26 cellular contexts compared by ENCODE assay signal in the genomic region with DNA sequence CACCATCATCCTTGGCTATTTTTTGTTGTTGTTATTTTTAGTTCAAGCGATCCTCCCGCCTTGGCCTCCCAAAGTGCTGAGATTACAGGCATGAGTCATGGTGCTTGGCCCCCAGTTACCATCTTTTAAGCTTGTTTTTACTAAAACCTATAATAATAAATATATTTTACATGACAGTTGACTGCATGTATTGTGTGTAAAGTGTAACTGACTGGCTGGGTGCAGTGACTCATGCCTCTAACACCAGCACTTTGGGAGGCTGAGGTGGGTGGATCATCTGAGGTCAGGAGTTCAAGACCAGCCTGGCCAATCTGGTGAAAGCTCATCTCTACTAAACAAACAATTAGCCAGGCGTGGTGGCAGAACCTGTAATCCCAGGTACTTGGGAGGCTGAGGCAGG.
A peak's percentile ranks its signal among the peaks of the same experiment; 100 is the strongest.
DNase-seq lines count a peak whose midpoint lies in the region; ATAC-seq, FAIRE-seq and TF ChIP-seq lines count a peak whose summit lies in the region.
"Had no signal": no experiment of that assay in that cellular context is flagged by ENCODE, and none has a peak within 500 bp of the region (broad histone marks: within the 10 kb centered on the region; RNA-seq: fewer than 3 reads in every experiment).

No MANE protein-coding gene starts in this region.

- H3K9ac ChIP-seq in astrocyte (ENCODE audit: low read length) = no peak overlapping the region

- H3K9me3 Mint-ChIP-seq in Calu3 (ENCODE audit: low read depth, unreplicated experiment) (no peaks in the 10 kb centered on the region), astrocyte (ENCODE audit: unreplicated experiment) (no peaks in the 10 kb centered on the region)
- no peaks in the 10 kb centered on the region for H3K9me3 Mint-ChIP-seq in activated naive CD8-positive, alpha-beta T cell treated with anti-CD3 and anti-CD28 coated beads, Interleukin-2, amount 50 U/mL, for 24 hours
- H3K9me3 Mint-ChIP-seq: activated CD4-positive, alpha-beta T cell treated with anti-CD3 and anti-CD28 coated beads, Interleukin-2, amount 10 ng/mL, durations not matched to agents 24 days and 14 days; stimulated activated naive CD8-positive, alpha-beta T cell treated with anti-CD3 and anti-CD28 coated beads, Interleukin-15, amount 100 ng/mL, for 72 hours had no signal

- no peaks in the 10 kb centered on the region for H3K4me1 Mint-ChIP-seq in Calu3 (ENCODE audit: low read depth, unreplicated experiment)
- H3K4me1 Mint-ChIP-seq in astrocyte (ENCODE audit: low read depth, unreplicated experiment) = no peaks in the 10 kb centered on the region
- H3K4me1 Mint-ChIP-seq in activated naive CD8-positive, alpha-beta T cell treated with anti-CD3 and anti-CD28 coated beads, Interleukin-2, amount 50 U/mL, for 24 hours = no peaks in the 10 kb centered on the region
- H3K4me1 Mint-ChIP-seq: activated CD4-positive, alpha-beta T cell treated with anti-CD3 and anti-CD28 coated beads, Interleukin-2, amount 10 ng/mL, durations not matched to agents 24 days and 14 days; stimulated activated naive CD8-positive, alpha-beta T cell treated with anti-CD3 and anti-CD28 coated beads, Interleukin-15, amount 100 ng/mL, for 72 hours had no signal

- H3K36me3 Mint-ChIP-seq in Calu3 (ENCODE audit: insufficient read depth, unreplicated experiment) = no peaks in the 10 kb centered on the region
- H3K36me3 Mint-ChIP-seq in astrocyte (ENCODE audit: low read depth, unreplicated experiment) = peaks cover 2% of the 10 kb centered on the region
- H3K36me3 Mint-ChIP-seq in activated naive CD8-positive, alpha-beta T cell treated with anti-CD3 and anti-CD28 coated beads, Interleukin-2, amount 50 U/mL, for 24 hours (ENCODE audit: low read depth) = no peaks in the 10 kb centered on the region

- no peaks in the 10 kb centered on the region for H3K36me3 ChIP-seq in astrocyte (ENCODE audit: insufficient read depth, low read length)
- H3K36me3 ChIP-seq: gastrocnemius medialis, Peyer's patch, upper lobe of right lung had no signal

- H3K79me2 ChIP-seq in astrocyte (ENCODE audit: insufficient read depth, low read length) = no peaks in the 10 kb centered on the region

- FAIRE-seq in astrocyte (lab: Jason Lieb, UNC) = no peak
- FAIRE-seq: GM18507, HTR-8/SVneo had no signal

- no peaks in the 10 kb centered on the region for H4K20me1 ChIP-seq in astrocyte (ENCODE audit: insufficient read depth, low read length)

- CTCF ChIA-PET in Calu3 (lab: Charles Lee) = interaction anchor here (0.7 kb wide), 1 partner anchor 17 kb away, joined by 3 read pairs; no protein-coding TSS in a partner anchor

- no peak overlapping the region for H3K4me3 ChIP-seq in astrocyte (ENCODE audit: insufficient read depth, low read depth, low read length)
- H3K4me3 ChIP-seq: gastrocnemius medialis, Peyer's patch, upper lobe of right lung had no signal

- ATAC-seq in HG02970 (IDR thresholded peaks at IDR 0.05; ENCODE audit: low FRiP score, unreplicated experiment) (no peak), HG03135 (IDR thresholded peaks at IDR 0.05; ENCODE audit: unreplicated experiment) (no peak)
- ATAC-seq in activated naive CD8-positive, alpha-beta T cell treated with anti-CD3 and anti-CD28 coated beads, Interleukin-2, amount 50 U/mL, for 24 hours = no peak
- ATAC-seq: effector memory CD8-positive, alpha-beta T cell; gastrocnemius medialis; left ventricle myocardium superior; right cardiac atrium; stimulated activated naive CD8-positive, alpha-beta T cell treated with anti-CD3 and anti-CD28 coated beads, Interleukin-15, amount 100 ng/mL, for 72 hours; upper lobe of right lung had no signal

- DNase-seq in Calu3 = peak; percentile 13
- peak; percentile 70 for DNase-seq in HT1080 (ENCODE audit: low read depth)
- DNase-seq in astrocyte (ENCODE audit: low read depth) = peak; percentile 76
- DNase-seq in fibroblast of the conjunctiva (ENCODE audit: low read depth) = peak; percentile 14
- no peak for DNase-seq in activated naive CD8-positive, alpha-beta T cell treated with anti-CD3 and anti-CD28 coated beads, Interleukin-2, amount 50 U/mL, for 24 hours
- DNase-seq in mesenteric fat pad (ENCODE audit: low spot score) = no peak
- DNase-seq: ACHN; activated CD4-positive, alpha-beta T cell treated with anti-CD3 and anti-CD28 coated beads, Interleukin-2, amount 10 ng/mL, durations not matched to agents 24 days and 14 days; activated CD8-positive, alpha-beta memory T cell treated with anti-CD3 and anti-CD28 coated beads, Interleukin-2, amount 50 U/mL, for 48 hours; activated gamma-delta T cell; amniotic stem cell; DMS153; effector memory CD8-positive, alpha-beta T cell; gastrocnemius medialis; left ventricle myocardium superior; NCI-H1436; NCI-H2227 treated with DMSO at 0.1 percent for 48 hours; nucleus accumbens; Peyer's patch; right cardiac atrium; stimulated activated naive CD8-positive, alpha-beta T cell treated with anti-CD3 and anti-CD28 coated beads, Interleukin-15, amount 100 ng/mL, for 72 hours; upper lobe of right lung had no signal

- no peak overlapping the region for H2AFZ ChIP-seq in astrocyte (ENCODE audit: low read depth, low read length)

- H3K27me3 Mint-ChIP-seq in Calu3 (ENCODE audit: unreplicated experiment) (peaks cover 77% of the 10 kb centered on the region), astrocyte (ENCODE audit: low read depth, unreplicated experiment) (peaks cover 32% of the 10 kb centered on the region)
- H3K27me3 Mint-ChIP-seq in activated naive CD8-positive, alpha-beta T cell treated with anti-CD3 and anti-CD28 coated beads, Interleukin-2, amount 50 U/mL, for 24 hours = peaks cover 8% of the 10 kb centered on the region

- H3K27me3 ChIP-seq in astrocyte (ENCODE audit: insufficient read depth, low read length) = no peaks in the 10 kb centered on the region
- H3K27me3 ChIP-seq: gastrocnemius medialis, Peyer's patch, upper lobe of right lung had no signal

- no peak overlapping the region for H3K4me3 Mint-ChIP-seq in Calu3 (ENCODE audit: low read depth, unreplicated experiment)
- H3K4me3 Mint-ChIP-seq in astrocyte (ENCODE audit: unreplicated experiment) = no peak overlapping the region
- H3K4me3 Mint-ChIP-seq in activated naive CD8-positive, alpha-beta T cell treated with anti-CD3 and anti-CD28 coated beads, Interleukin-2, amount 50 U/mL, for 24 hours = no peak overlapping the region
- H3K4me3 Mint-ChIP-seq: activated CD4-positive, alpha-beta T cell treated with anti-CD3 and anti-CD28 coated beads, Interleukin-2, amount 10 ng/mL, durations not matched to agents 24 days and 14 days; effector memory CD8-positive, alpha-beta T cell; stimulated activated naive CD8-positive, alpha-beta T cell treated with anti-CD3 and anti-CD28 coated beads, Interleukin-15, amount 100 ng/mL, for 72 hours had no signal

- H3K9me3 ChIP-seq in astrocyte (ENCODE audit: insufficient read depth, low read depth, low read length) = no peaks in the 10 kb centered on the region
- H3K9me3 ChIP-seq: gastrocnemius medialis, Peyer's patch, upper lobe of right lung had no signal

- BruUV-seq in Calu3 (replicated peaks; lab: Mats Ljungman, UMichigan) = no TSS peak

- peaks cover 24% of the 10 kb centered on the region for H3K4me1 ChIP-seq in astrocyte (ENCODE audit: insufficient read depth, low read length)
- H3K4me1 ChIP-seq: gastrocnemius medialis, Peyer's patch, upper lobe of right lung had no signal

- no peak overlapping the region for H3K27ac ChIP-seq in astrocyte (ENCODE audit: low read depth, low read length)
- H3K27ac ChIP-seq: gastrocnemius medialis, Peyer's patch, upper lobe of right lung had no signal

- H3K27ac Mint-ChIP-seq in Calu3 (ENCODE audit: unreplicated experiment) = no peak overlapping the region
- H3K27ac Mint-ChIP-seq in astrocyte (ENCODE audit: unreplicated experiment) = no peak overlapping the region
- H3K27ac Mint-ChIP-seq in activated naive CD8-positive, alpha-beta T cell treated with anti-CD3 and anti-CD28 coated beads, Interleukin-2, amount 50 U/mL, for 24 hours = no peak overlapping the region
- H3K27ac Mint-ChIP-seq: activated CD4-positive, alpha-beta T cell treated with anti-CD3 and anti-CD28 coated beads, Interleukin-2, amount 10 ng/mL, durations not matched to agents 24 days and 14 days; effector memory CD8-positive, alpha-beta T cell; stimulated activated naive CD8-positive, alpha-beta T cell treated with anti-CD3 and anti-CD28 coated beads, Interleukin-15, amount 100 ng/mL, for 72 hours had no signal

- H3K4me2 ChIP-seq in astrocyte (ENCODE audit: low read length) = no peak overlapping the region

- TF ChIP-seq CTCF in Calu3 (IDR thresholded peaks at IDR 0.05; ENCODE audit: unreplicated experiment) (no peak), astrocyte (IDR thresholded peaks at IDR 0.05; ENCODE audit: insufficient read depth, low read depth, low read length) (no peak)

- intact Hi-C loops in Calu3 (cut with micrococcal nuclease; ENCODE audit: unreplicated experiment) = no loop called here

Comparison
In these comparisons a context has a peak if more than half of its experiments do, and no peak if none do; other contexts are left out.
1. DNase-seq: peak in Calu3 (single experiment), HT1080 (single experiment), astrocyte (single experiment) and fibroblast of the conjunctiva (single experiment); none in activated naive CD8-positive, alpha-beta T cell treated with anti-CD3 and anti-CD28 coated beads, Interleukin-2, amount 50 U/mL, for 24 hours (single experiment) and mesenteric fat pad (single experiment).